Comparison of ENCODE assay signal across 26 cellular contexts in genomic region chr9:89281106-89281505, GRCh38. TPM values are rescaled to one million over a fixed set of nuclear protein-coding genes. Genes with fewer than 3 reads are reported as not detected.
"Had no signal": no experiment of that assay in that cellular context is flagged by ENCODE, and none has a peak within 500 bp of the region (broad histone marks: within the 10 kb centered on the region; RNA-seq: fewer than 3 reads in every experiment).

No MANE protein-coding gene starts in this region.

- ATAC-seq: activated CD4-positive, CD25-positive, alpha-beta regulatory T cell treated with anti-CD3 and anti-CD28 coated beads, Interleukin-2, amount 50 U/mL, for 24 hours; activated CD8-positive, alpha-beta memory T cell treated with anti-CD3 and anti-CD28 coated beads, Interleukin-2, amount 10 ng/mL, durations not matched to agents 7 days and 5 days; activated T-cell treated with anti-CD3 and anti-CD28 coated beads, Interleukin-2, amount 50 U/mL, for 72 hours; body of pancreas; Panc1; SK-N-SH treated with all-trans-retinoic acid at 6 μM for 48 hours had no signal

- H3K4me1 ChIP-seq: ascending aorta, body of pancreas, SJSA1 had no signal

- H3K4me3 ChIP-seq: ascending aorta, body of pancreas, SJSA1 had no signal

- DNase-seq: activated CD4-positive, alpha-beta T cell treated with anti-CD3 and anti-CD28 coated beads for 48 hours; activated CD4-positive, alpha-beta T cell treated with anti-CD3 and anti-CD28 coated beads, Interleukin-2, amount 50 U/mL, for 48 hours; activated CD8-positive, alpha-beta memory T cell treated with anti-CD3 and anti-CD28 coated beads, Interleukin-2, amount 10 ng/mL, durations not matched to agents 7 days and 5 days; activated gamma-delta T cell treated with Interleukin-2 at 50 U/mL for 16 hours; activated naive CD4-positive, alpha-beta T cell treated with anti-CD3 and anti-CD28 coated beads, Interleukin-2, amount 10 ng/mL, durations not matched to agents 7 days and 5 days; activated naive CD8-positive, alpha-beta T cell treated with anti-CD3 and anti-CD28 coated beads, Interleukin-2, amount 10 ng/mL, durations not matched to agents 7 days and 5 days; activated T-cell treated with anti-CD3 and anti-CD28 coated beads, Interleukin-2, amount 50 U/mL, for 72 hours; body of pancreas; central memory CD4-positive, alpha-beta T cell; MM.1S; NCI-H1105; NCI-H1436; NCI-H1694 treated with DMSO at 0.1 percent for 48 hours; NCI-H2029 treated with DMSO at 0.1 percent for 48 hours; NCI-H510A treated with DMSO at 0.1 percent for 48 hours; NCI-H69; NK-92 treated with Interleukin-12 subunit alpha and Interleukin-12 subunit beta, amount 100 ng/mL, for 24 hours; OCI-M1; Right ventricle myocardium superior; RPMI8226; SW 1271 had no signal

- H3K27ac ChIP-seq: ascending aorta, body of pancreas, SJSA1 had no signal

- H3K36me3 ChIP-seq: ascending aorta, SJSA1 had no signal

- H3K27me3 ChIP-seq: ascending aorta, body of pancreas, SJSA1 had no signal

- H3K9me3 ChIP-seq: ascending aorta, body of pancreas, SJSA1 had no signal

RNA-seq across cellular contexts. Expression of gene CKS2, which starts 29.9 kb away (rescaled TPM):
- total RNA-seq: ascending aorta had no signal
